In genomic region chr19:17404015-17404414, GRCh38 we compare ENCODE assay signal across 8 cellular contexts. TPM values are rescaled to one million over a fixed set of nuclear protein-coding genes. Genes with fewer than 3 reads are reported as not detected.
DNase-seq lines count a peak whose midpoint lies in the region; ATAC-seq and TF ChIP-seq lines count a peak whose summit lies in the region.

No MANE protein-coding gene starts in this region.

- DNase-seq in MCF 10A (ENCODE audit: unreplicated experiment) (no peak), mammary epithelial cell (no peak), lower lobe of right lung (no peak), upper lobe of right lung (no peak), type B pancreatic cell (ENCODE audit: extremely low spot score, unreplicated experiment) (no peak), ACHN (no peak)
- DNase-seq in activated naive CD8-positive, alpha-beta T cell treated with anti-CD3 and anti-CD28 coated beads for 36 hours: no peak

- H3K36me3 ChIP-seq in mammary epithelial cell (ENCODE audit: insufficient read depth, low read length): no peaks in the 10 kb centered on the region
- H3K36me3 ChIP-seq in lower lobe of right lung: peaks cover 15% of the 10 kb centered on the region
- no peaks in the 10 kb centered on the region for H3K36me3 ChIP-seq in upper lobe of right lung

- H3K9me3 ChIP-seq in mammary epithelial cell (replicated peaks; ENCODE audit: insufficient read depth, low read length) (no peaks in the 10 kb centered on the region), lower lobe of right lung (no peaks in the 10 kb centered on the region), upper lobe of right lung (no peaks in the 10 kb centered on the region)

- peak overlapping the region; percentile 69 for H3K4me3 Mint-ChIP-seq in MCF 10A (ENCODE audit: unreplicated experiment)
- H3K4me3 Mint-ChIP-seq in activated naive CD8-positive, alpha-beta T cell treated with anti-CD3 and anti-CD28 coated beads for 36 hours: peak overlapping the region; percentile 92
- no peak overlapping the region for H3K4me3 Mint-ChIP-seq in type B pancreatic cell

- POLR2A ChIA-PET in MCF 10A (lab: Yijun Ruan, JAX): no interaction called here

- intact Hi-C loops in MCF 10A (cut with micrococcal nuclease): no loop called here
- intact Hi-C loops in mammary epithelial cell (cut with micrococcal nuclease): no loop called here
- intact Hi-C loops in lower lobe of right lung (cut with DNase I): no loop called here
- intact Hi-C loops in upper lobe of right lung (cut with DNase I): no loop called here

- no peak overlapping the region for H3K9ac ChIP-seq in mammary epithelial cell (ENCODE audit: insufficient read depth, low read length)

- H2AFZ ChIP-seq in mammary epithelial cell (ENCODE audit: low read depth, low read length): no peak overlapping the region

- ATAC-seq in lower lobe of right lung (no peak), upper lobe of right lung (no peak), HG03045 (IDR thresholded peaks at IDR 0.05; ENCODE audit: unreplicated experiment) (no peak)

- dilution Hi-C loops in mammary epithelial cell (cut with HindIII; ENCODE audit: low sequenced_read_pairs): no loop called here

- H3K27ac ChIP-seq in mammary epithelial cell (ENCODE audit: insufficient read depth, low read depth, low read length) (no peak overlapping the region), lower lobe of right lung (no peak overlapping the region), upper lobe of right lung (no peak overlapping the region)

- H3K27ac Mint-ChIP-seq in MCF 10A (ENCODE audit: low read depth, unreplicated experiment): no peak overlapping the region
- H3K27ac Mint-ChIP-seq in activated naive CD8-positive, alpha-beta T cell treated with anti-CD3 and anti-CD28 coated beads for 36 hours: peak overlapping the region; percentile 96
- no peak overlapping the region for H3K27ac Mint-ChIP-seq in type B pancreatic cell

- H3K9me3 Mint-ChIP-seq in MCF 10A (ENCODE audit: unreplicated experiment): no peaks in the 10 kb centered on the region
- H3K9me3 Mint-ChIP-seq in activated naive CD8-positive, alpha-beta T cell treated with anti-CD3 and anti-CD28 coated beads for 36 hours: no peaks in the 10 kb centered on the region
- no peaks in the 10 kb centered on the region for H3K9me3 Mint-ChIP-seq in type B pancreatic cell

- no peaks in the 10 kb centered on the region for H3K27me3 ChIP-seq in mammary epithelial cell (ENCODE audit: insufficient read depth, low read length)
- no peaks in the 10 kb centered on the region for H3K27me3 ChIP-seq in lower lobe of right lung (ENCODE audit: low read depth)
- H3K27me3 ChIP-seq in upper lobe of right lung: no peaks in the 10 kb centered on the region

- H3K4me1 Mint-ChIP-seq in MCF 10A (ENCODE audit: insufficient read depth, unreplicated experiment) (peaks cover 16% of the 10 kb centered on the region), type B pancreatic cell (ENCODE audit: unreplicated experiment) (peaks cover 11% of the 10 kb centered on the region)
- H3K4me1 Mint-ChIP-seq in activated naive CD8-positive, alpha-beta T cell treated with anti-CD3 and anti-CD28 coated beads for 36 hours: peaks cover 36% of the 10 kb centered on the region

- no peaks in the 10 kb centered on the region for H3K36me3 Mint-ChIP-seq in MCF 10A (ENCODE audit: insufficient read depth, unreplicated experiment)
- H3K36me3 Mint-ChIP-seq in activated naive CD8-positive, alpha-beta T cell treated with anti-CD3 and anti-CD28 coated beads for 36 hours: peaks cover 37% of the 10 kb centered on the region
- H3K36me3 Mint-ChIP-seq in type B pancreatic cell: no peaks in the 10 kb centered on the region

- WGBS in mammary epithelial cell (ENCODE audit: low coverage, missing lambda C conversion rate): 88% methylated on average over 5 of the region's 6 CpGs

- H4K20me1 ChIP-seq in mammary epithelial cell (ENCODE audit: insufficient read depth, low read length): no peaks in the 10 kb centered on the region

- no peaks in the 10 kb centered on the region for H3K79me2 ChIP-seq in mammary epithelial cell (ENCODE audit: insufficient read depth, low read length)

- no peak overlapping the region for H3K4me2 ChIP-seq in mammary epithelial cell (ENCODE audit: insufficient read depth, low read depth, low read length)

- CTCF ChIA-PET in MCF 10A (lab: Yijun Ruan, JAX): no interaction called here
- CTCF ChIA-PET in mammary epithelial cell (lab: Charles Lee; ENCODE audit: low non-redundant PET): no interaction called here

- in situ Hi-C loops in mammary epithelial cell (cut with MboI; ENCODE audit: low sequenced_read_pairs in 2 of 2): no loop called here
- in situ Hi-C loops in ACHN (cut with HindIII; ENCODE audit: low pct_ligation_motif_present, low pct_unique_long_range_greater_than_20kb, low sequenced_read_pairs): no loop called here

- H3K4me3 ChIP-seq in mammary epithelial cell (replicated peaks in 1 of 3; ENCODE audit: insufficient read depth in 1 of 3, low read depth in 2 of 3, low read length in 3 of 3) (no peak overlapping the region), lower lobe of right lung (peak overlapping the region; percentile 72), upper lobe of right lung (peak overlapping the region; percentile 55)

- peaks cover 9% of the 10 kb centered on the region for H3K4me1 ChIP-seq in mammary epithelial cell (ENCODE audit: insufficient read depth, low read length)
- H3K4me1 ChIP-seq in lower lobe of right lung: peaks cover 25% of the 10 kb centered on the region
- peaks cover 17% of the 10 kb centered on the region for H3K4me1 ChIP-seq in upper lobe of right lung

- TF ChIP-seq CTCF in MCF 10A (IDR thresholded peaks at IDR 0.05; ENCODE audit: unreplicated experiment) (no peak), mammary epithelial cell (conservative IDR thresholded peaks at IDR 0.05 in 1 of 2, IDR thresholded peaks at IDR 0.05 in 1 of 2; ENCODE audit: extremely low read depth in 1 of 2, insufficient read depth in 1 of 2, low read depth in 1 of 2, low read length in 2 of 2) (no peak), lower lobe of right lung (IDR thresholded peaks at IDR 0.05) (no peak), upper lobe of right lung (IDR thresholded peaks at IDR 0.05) (no peak), type B pancreatic cell (conservative IDR thresholded peaks at IDR 0.05) (no peak)

- no TSS peak for BruUV-seq in MCF 10A (replicated peaks; lab: Mats Ljungman, UMichigan)
- no TSS peak for BruUV-seq in mammary epithelial cell (replicated peaks; lab: Mats Ljungman, UMichigan)

- H3K27me3 Mint-ChIP-seq in MCF 10A (ENCODE audit: insufficient read depth, unreplicated experiment) (no peaks in the 10 kb centered on the region), type B pancreatic cell (peaks cover 4% of the 10 kb centered on the region)
- H3K27me3 Mint-ChIP-seq in activated naive CD8-positive, alpha-beta T cell treated with anti-CD3 and anti-CD28 coated beads for 36 hours: no peaks in the 10 kb centered on the region

RNA-seq across cellular contexts. Expression of gene BST2, which starts 1.4 kb away (rescaled TPM):
- 19.6 and 24.8 TPM in 2 replicates for total RNA-seq in MCF 10A (2022)
- 1 to 10 TPM in 1 of 2 donors, under 1 TPM in 1; 0.61 to 3.7 TPM for total RNA-seq in mammary epithelial cell
- polyA plus RNA-seq in mammary epithelial cell: 2.6 TPM
- polyA minus RNA-seq in mammary epithelial cell: not detected
- 10 to 100 TPM; 92.6 to 98.6 TPM for total RNA-seq in activated naive CD8-positive, alpha-beta T cell treated with anti-CD3 and anti-CD28 coated beads for 36 hours
- 165 TPM for total RNA-seq in lower lobe of right lung
- 133 TPM for total RNA-seq in upper lobe of right lung
- 2.5 and 3.8 TPM in 2 replicates for total RNA-seq in type B pancreatic cell (ENCODE audit: low replicate concordance)

RNA-seq across cellular contexts. Expression of gene CCDC194, which starts 10.0 kb away (rescaled TPM):
- total RNA-seq in MCF 10A (2022) (0.37 TPM in 1 of 2 replicates, not detected in the other), mammary epithelial cell (not detected), lower lobe of right lung (1.5 TPM), upper lobe of right lung (2.0 TPM), type B pancreatic cell (ENCODE audit: low replicate concordance) (not detected in 2 replicates)
- not detected for polyA plus RNA-seq in mammary epithelial cell
- not detected for polyA minus RNA-seq in mammary epithelial cell
- 1 to 10 TPM in 1 of 2 experiments, under 1 TPM in 1; 0.96 to 1.6 TPM for total RNA-seq in activated naive CD8-positive, alpha-beta T cell treated with anti-CD3 and anti-CD28 coated beads for 36 hours

RNA-seq across cellular contexts. Expression of gene MVB12A, which starts 15.8 kb away (rescaled TPM):
- total RNA-seq in MCF 10A (2022) (47.7 and 51.1 TPM in 2 replicates), mammary epithelial cell (10 to 100 TPM; 32.2 to 50.1 TPM), lower lobe of right lung (45.3 TPM), upper lobe of right lung (36.3 TPM), type B pancreatic cell (ENCODE audit: low replicate concordance) (32.0 and 37.7 TPM in 2 replicates)
- polyA plus RNA-seq in mammary epithelial cell: 57.2 TPM
- polyA minus RNA-seq in mammary epithelial cell: 35.2 TPM
- total RNA-seq in activated naive CD8-positive, alpha-beta T cell treated with anti-CD3 and anti-CD28 coated beads for 36 hours: 10 to 100 TPM; 26.4 to 27.4 TPM

RNA-seq across cellular contexts. Expression of gene PLVAP, which starts 26.9 kb away (rescaled TPM):
- not detected in 2 replicates for total RNA-seq in MCF 10A (2022)
- total RNA-seq in mammary epithelial cell: not detected
- not detected for polyA plus RNA-seq in mammary epithelial cell
- not detected for polyA minus RNA-seq in mammary epithelial cell
- not detected for total RNA-seq in activated naive CD8-positive, alpha-beta T cell treated with anti-CD3 and anti-CD28 coated beads for 36 hours
- total RNA-seq in lower lobe of right lung: 25.9 TPM
- 174 TPM for total RNA-seq in upper lobe of right lung
- total RNA-seq in type B pancreatic cell (ENCODE audit: low replicate concordance): 0.72 TPM in 1 of 2 replicates, not detected in the other

RNA-seq across cellular contexts. Expression of gene TMEM221, which starts 44.5 kb away (rescaled TPM):
- total RNA-seq in MCF 10A (2022) (not detected in 2 replicates), mammary epithelial cell (1 to 10 TPM in 1 of 2 donors, under 1 TPM in 1; 0.17 to 1.4 TPM), lower lobe of right lung (not detected), upper lobe of right lung (not detected), type B pancreatic cell (ENCODE audit: low replicate concordance) (0.74 and 0.87 TPM in 2 replicates)
- polyA plus RNA-seq in mammary epithelial cell: 0.35 TPM
- 2.2 TPM for polyA minus RNA-seq in mammary epithelial cell
- not detected for total RNA-seq in activated naive CD8-positive, alpha-beta T cell treated with anti-CD3 and anti-CD28 coated beads for 36 hours

Comparison
In these comparisons a context has a peak if more than half of its experiments do, and no peak if none do; other contexts are left out.
1. H3K4me3 ChIP-seq: peak in lower lobe of right lung (single experiment) and upper lobe of right lung (single experiment); none in mammary epithelial cell (0 of 3).